In genomic region chr2:241278306-241278705, GRCh38 we compare ENCODE assay signal across 5 cellular contexts. TPM values are rescaled to one million over a fixed set of nuclear protein-coding genes. Genes with fewer than 3 reads are reported as not detected.
DNase-seq lines count a peak whose midpoint lies in the region; ATAC-seq, FAIRE-seq and TF ChIP-seq lines count a peak whose summit lies in the region.
"Not testable (repeated sequence)": the region's sequence is repeated elsewhere in the genome, so short reads cannot be mapped to it uniquely, and the experiment has no call there.

No MANE protein-coding gene starts in this region.

- TF ChIP-seq EP300 in esophagus muscularis mucosa (IDR thresholded peaks at IDR 0.05); HepG2 (IDR thresholded peaks at IDR 0.05; ENCODE audit: low read depth in 2 of 2, low read length in 2 of 2); HepG2 (CRISPR knock-in tag; IDR thresholded peaks at IDR 0.05; ENCODE audit: borderline replicate concordance): not testable (repeated sequence)

- H3K4me3 ChIP-seq in esophagus muscularis mucosa; HepG2 (replicated peaks in 1 of 3; ENCODE audit: insufficient read depth in 1 of 3, low read depth in 2 of 3, low read length in 3 of 3); smooth muscle cell: not testable (repeated sequence)

- BruUV-seq in HepG2 (replicated peaks; lab: Mats Ljungman, UMichigan) = not testable (repeated sequence)

- DNase-seq in WTC11 (ENCODE audit: low spot score); HepG2 (ENCODE audit: low spot score); smooth muscle cell (lab: John Stamatoyannopoulos, UW; ENCODE audit: unreplicated experiment): not testable (repeated sequence)
- peak; percentile 23 for DNase-seq in activated CD8-positive, alpha-beta memory T cell treated with anti-CD3 and anti-CD28 coated beads, Interleukin-2, amount 50 U/mL, for 48 hours
- peak; percentile 0 for DNase-seq in esophagus muscularis mucosa (ENCODE audit: extremely low spot score)

- peaks cover 24% of the 10 kb centered on the region for H3K4me1 Mint-ChIP-seq in WTC11

- CTCF ChIA-PET in WTC11 (lab: Charles Lee); HepG2 (lab: Yijun Ruan, JAX; ENCODE audit: low intra/inter-chr PET ratio, low total read pairs): not testable (repeated sequence)

- POLR2A ChIA-PET in WTC11 (lab: Charles Lee) = not testable (repeated sequence)
- POLR2A ChIA-PET in HepG2 (lab: Yijun Ruan, JAX) = interaction anchor here (1.1 to 1.2 kb wide), 2 partner anchors 11 to 37 kb away, joined by 3 read pairs; partner anchors contain the start of gene HDLBP

- not testable (repeated sequence) for H3K36me3 Mint-ChIP-seq in WTC11

- not testable (repeated sequence) for H3K27me3 Mint-ChIP-seq in WTC11 (ENCODE audit: low read depth)

- peaks cover 27% of the 10 kb centered on the region for H3F3A ChIP-seq in smooth muscle cell (ENCODE audit: low read depth)

- TF ChIP-seq CTCF in WTC11 (IDR thresholded peaks at IDR 0.05); esophagus muscularis mucosa (IDR thresholded peaks at IDR 0.05); HepG2 (CRISPR knock-in tag; IDR thresholded peaks at IDR 0.05); smooth muscle cell (IDR thresholded peaks at IDR 0.05; ENCODE audit: borderline replicate concordance, insufficient read depth, poor library complexity, severe bottlenecking): not testable (repeated sequence)

- not testable (repeated sequence) for ATAC-seq in WTC11, HepG2

- H3K36me3 ChIP-seq in esophagus muscularis mucosa; HepG2 (replicated peaks in 1 of 2; ENCODE audit: control insufficient read depth in 1 of 2, insufficient read depth in 2 of 2, low read length in 2 of 2); smooth muscle cell (ENCODE audit: low read depth): not testable (repeated sequence)

- not testable (repeated sequence) for H4K20me1 ChIP-seq in HepG2 (ENCODE audit: insufficient read depth, low read length)
- peaks cover 82% of the 10 kb centered on the region for H4K20me1 ChIP-seq in smooth muscle cell (ENCODE audit: low read depth)

- not testable (repeated sequence) for H3K9ac ChIP-seq in HepG2 (ENCODE audit: insufficient read depth, low read depth, low read length); smooth muscle cell (ENCODE audit: low read depth)

- not testable (repeated sequence) for H3K9me3 ChIP-seq in esophagus muscularis mucosa; HepG2 (ENCODE audit: low read length); smooth muscle cell (replicated peaks; ENCODE audit: low read depth)

- H3K9me3 Mint-ChIP-seq in WTC11 = peaks cover 13% of the 10 kb centered on the region; the same call in 1 of the 2 replicates

- peaks cover 97% of the 10 kb centered on the region for H3K79me2 ChIP-seq in HepG2 (ENCODE audit: insufficient read depth, low read length)
- H3K79me2 ChIP-seq in smooth muscle cell (ENCODE audit: low read depth) = peaks cover 91% of the 10 kb centered on the region

- not testable (repeated sequence) for H2AFZ ChIP-seq in HepG2 (ENCODE audit: low read length); smooth muscle cell (ENCODE audit: low read depth)

- H3K4me2 ChIP-seq in HepG2 (ENCODE audit: low read depth, low read length); smooth muscle cell: not testable (repeated sequence)

- WGBS in esophagus muscularis mucosa = 96% methylated on average over 7 of the region's 7 CpGs
- 94% methylated on average over 7 of the region's 7 CpGs for WGBS in HepG2 (ENCODE audit: low lambda C conversion rate)
- WGBS in smooth muscle cell (ENCODE audit: low lambda C conversion rate) = over 99% methylated on average over 7 of the region's 7 CpGs

- not testable (repeated sequence) for H3K27ac Mint-ChIP-seq in WTC11

- not testable (repeated sequence) for H3K27me3 ChIP-seq in esophagus muscularis mucosa; HepG2 (ENCODE audit: control insufficient read depth in 1 of 2, insufficient read depth in 2 of 2, low read length in 2 of 2); smooth muscle cell (ENCODE audit: low read depth)

- TF ChIP-seq POLR2A in esophagus muscularis mucosa (IDR thresholded peaks at IDR 0.05; ENCODE audit: low read depth); HepG2 (IDR thresholded peaks at IDR 0.05; ENCODE audit: insufficient read depth in 1 of 2, low read depth in 2 of 2, low read length in 2 of 2): not testable (repeated sequence)

- H3K27ac ChIP-seq in esophagus muscularis mucosa (replicated peaks in 1 of 4); HepG2 (ENCODE audit: extremely low read length, insufficient read depth, low read length): not testable (repeated sequence)
- peak overlapping the region; percentile 73 for H3K27ac ChIP-seq in smooth muscle cell (ENCODE audit: low read depth)

- not testable (repeated sequence) for FAIRE-seq in HepG2 (lab: Jason Lieb, UNC)

- TF ChIP-seq RAD21 in HepG2 (CRISPR knock-in tag; IDR thresholded peaks at IDR 0.05) = not testable (repeated sequence)

- in situ Hi-C loops in HepG2 (cut with HindIII; ENCODE audit: extremely low pct_ligation_motif_present, low pct_unique_long_range_greater_than_20kb) = not testable (repeated sequence)

- intact Hi-C loops in esophagus muscularis mucosa (cut with DNase I) = not testable (repeated sequence)
- intact Hi-C loops in HepG2 (cut with micrococcal nuclease; ENCODE audit: unreplicated experiment) = loop anchor here (10.0 kb wide), 1 partner anchor 76 kb away; the partner anchor contains the start of gene FARP2

- H3K4me1 ChIP-seq in esophagus muscularis mucosa = peaks cover 4 to 41% (median 30%) of the 10 kb centered on the region in 4 donors
- peaks cover 58% of the 10 kb centered on the region for H3K4me1 ChIP-seq in HepG2 (ENCODE audit: insufficient read depth, low read length)
- not testable (repeated sequence) for H3K4me1 ChIP-seq in smooth muscle cell (ENCODE audit: low read depth)

- not testable (repeated sequence) for H3K4me3 Mint-ChIP-seq in WTC11

RNA-seq across cellular contexts. Expression of gene HDLBP, which starts 37.2 kb away (rescaled TPM):
- total RNA-seq in WTC11 (2021) (330 to 368 TPM (median 346 TPM) in 3 replicates), esophagus muscularis mucosa (100 to 1,000 TPM; 263 to 479 (median 304) TPM), HepG2 (2016; rRNA removed; fragmentation: Illumina TruSeq; extraction: Trizol) (707 and 912 TPM in 2 replicates), smooth muscle cell (504 and 559 TPM in 2 replicates)
- 195 and 216 TPM in 2 replicates for total RNA-seq in HepG2 (2016; cell fraction: cytosol; rRNA removed; fragmentation: Illumina TruSeq; extraction: Trizol; ENCODE audit: low read depth)
- 687 and 831 TPM in 2 replicates for total RNA-seq in HepG2 (2016; cell fraction: insoluble cytoplasmic fraction; rRNA removed; fragmentation: Illumina TruSeq; extraction: Trizol)
- total RNA-seq in HepG2 (2016; cell fraction: membrane; rRNA removed; fragmentation: Illumina TruSeq; extraction: Trizol) = 620 and 676 TPM in 2 replicates
- 437 and 494 TPM in 2 replicates for total RNA-seq in HepG2 (2016; cell fraction: nucleus; rRNA removed; fragmentation: Illumina TruSeq; extraction: Trizol)
- polyA plus RNA-seq in HepG2 (2011; rRNA removed) (434 and 464 TPM in 2 replicates), smooth muscle cell (545 and 601 TPM in 2 replicates)
- 419 and 448 TPM in 2 replicates for polyA plus RNA-seq in HepG2 (2011; cell fraction: cytosol; rRNA removed)
- 618 and 764 TPM in 2 replicates for polyA plus RNA-seq in HepG2 (2011; cell fraction: nucleus; rRNA removed)
- 461 and 517 TPM in 2 replicates for polyA plus RNA-seq in HepG2 (2012)
- 179 and 188 TPM in 2 replicates for polyA plus RNA-seq in HepG2 (2016; cell fraction: cytosol; fragmentation: Illumina TruSeq; extraction: Trizol; ENCODE audit: low read depth)
- polyA plus RNA-seq in HepG2 (2016; cell fraction: insoluble cytoplasmic fraction; fragmentation: Illumina TruSeq; extraction: Trizol; ENCODE audit: low read depth) = 695 and 895 TPM in 2 replicates
- 483 and 563 TPM in 2 replicates for polyA plus RNA-seq in HepG2 (2016; cell fraction: membrane; fragmentation: Illumina TruSeq; extraction: Trizol; ENCODE audit: low read depth)
- 674 and 742 TPM in 2 replicates for polyA plus RNA-seq in HepG2 (2016; cell fraction: nucleus; fragmentation: Illumina TruSeq; extraction: Trizol; ENCODE audit: insufficient read depth, low read depth)
- 303 and 643 TPM in 2 replicates for polyA minus RNA-seq in HepG2 (2011; rRNA and poly(A)+ RNA removed; ENCODE audit: low replicate concordance)
- 590 and 596 TPM in 2 replicates for polyA minus RNA-seq in HepG2 (2011; cell fraction: cytosol; rRNA and poly(A)+ RNA removed)
- 603 and 678 TPM in 2 replicates for polyA minus RNA-seq in HepG2 (2011; cell fraction: nucleus; rRNA and poly(A)+ RNA removed)

RNA-seq across cellular contexts. Expression of gene SEPTIN2, which starts 37.4 kb away (rescaled TPM):
- 347 to 354 TPM (median 353 TPM) in 3 replicates for total RNA-seq in WTC11 (2021)
- total RNA-seq in esophagus muscularis mucosa = 100 to 1,000 TPM; 272 to 335 (median 284) TPM
- total RNA-seq in HepG2 (2016; rRNA removed; fragmentation: Illumina TruSeq; extraction: Trizol) = 493 and 750 TPM in 2 replicates
- total RNA-seq in HepG2 (2016; cell fraction: cytosol; rRNA removed; fragmentation: Illumina TruSeq; extraction: Trizol; ENCODE audit: low read depth) = 68.0 and 78.0 TPM in 2 replicates
- total RNA-seq in HepG2 (2016; cell fraction: insoluble cytoplasmic fraction; rRNA removed; fragmentation: Illumina TruSeq; extraction: Trizol) = 485 and 732 TPM in 2 replicates
- 155 and 168 TPM in 2 replicates for total RNA-seq in HepG2 (2016; cell fraction: membrane; rRNA removed; fragmentation: Illumina TruSeq; extraction: Trizol)
- 303 and 351 TPM in 2 replicates for total RNA-seq in HepG2 (2016; cell fraction: nucleus; rRNA removed; fragmentation: Illumina TruSeq; extraction: Trizol)
- 579 and 733 TPM in 2 replicates for polyA plus RNA-seq in HepG2 (2011; rRNA removed)
- 208 and 366 TPM in 2 replicates for polyA plus RNA-seq in HepG2 (2011; cell fraction: cytosol; rRNA removed)
- 383 and 475 TPM in 2 replicates for polyA plus RNA-seq in HepG2 (2011; cell fraction: nucleus; rRNA removed)
- polyA plus RNA-seq in HepG2 (2012) = 320 and 513 TPM in 2 replicates
- polyA plus RNA-seq in HepG2 (2016; cell fraction: cytosol; fragmentation: Illumina TruSeq; extraction: Trizol; ENCODE audit: low read depth) = 35.1 and 36.8 TPM in 2 replicates
- polyA plus RNA-seq in HepG2 (2016; cell fraction: insoluble cytoplasmic fraction; fragmentation: Illumina TruSeq; extraction: Trizol; ENCODE audit: low read depth) = 746 and 761 TPM in 2 replicates
- polyA plus RNA-seq in HepG2 (2016; cell fraction: membrane; fragmentation: Illumina TruSeq; extraction: Trizol; ENCODE audit: low read depth) = 102 and 104 TPM in 2 replicates
- polyA plus RNA-seq in HepG2 (2016; cell fraction: nucleus; fragmentation: Illumina TruSeq; extraction: Trizol; ENCODE audit: insufficient read depth, low read depth) = 515 and 562 TPM in 2 replicates
- 234 and 609 TPM in 2 replicates for polyA minus RNA-seq in HepG2 (2011; rRNA and poly(A)+ RNA removed; ENCODE audit: low replicate concordance)
- polyA minus RNA-seq in HepG2 (2011; cell fraction: cytosol; rRNA and poly(A)+ RNA removed) = 218 and 237 TPM in 2 replicates
- polyA minus RNA-seq in HepG2 (2011; cell fraction: nucleus; rRNA and poly(A)+ RNA removed) = 446 and 458 TPM in 2 replicates
- total RNA-seq in smooth muscle cell = 443 and 523 TPM in 2 replicates
- 314 and 344 TPM in 2 replicates for polyA plus RNA-seq in smooth muscle cell
